In the genomic region with DNA sequence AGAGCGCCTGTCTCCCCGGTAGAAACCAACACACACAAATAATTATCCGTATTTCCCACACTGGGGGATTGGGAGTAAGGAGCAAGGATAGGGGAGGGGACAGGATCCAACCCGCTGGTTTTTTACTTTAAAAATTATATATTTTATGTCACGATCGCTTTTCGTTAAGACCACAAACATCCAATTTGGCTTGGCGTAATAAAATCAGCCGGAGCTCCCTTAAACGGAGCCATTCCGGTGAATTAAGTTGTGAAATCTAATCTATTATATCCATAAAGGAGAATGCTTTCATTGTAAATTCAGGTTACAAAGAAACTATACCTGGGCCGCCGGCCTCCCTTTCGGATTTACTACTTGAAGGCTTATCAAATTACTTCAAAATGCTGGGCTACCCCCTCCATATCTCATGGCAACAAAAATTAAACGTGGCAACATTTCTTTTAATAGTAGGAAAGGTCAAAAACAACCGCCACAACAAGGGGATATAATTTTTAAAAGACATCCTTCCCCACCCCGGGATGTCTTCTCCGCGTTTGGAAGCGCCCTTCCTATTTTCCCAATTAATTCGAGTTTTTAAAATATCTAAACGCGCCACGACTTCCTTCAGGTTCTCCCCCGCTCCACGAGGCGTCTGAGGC, we compare ENCODE assay signal across 1 cellular context.
TF ChIP-seq lines count a peak whose summit lies in the region.

No MANE protein-coding gene starts in this region.

TF ChIP-seq in IMR-90, 13 proteins besides CTCF, POLR2A, EP300 and RAD21 (continued from another document):
- TF ChIP-seq, protein P1, sequence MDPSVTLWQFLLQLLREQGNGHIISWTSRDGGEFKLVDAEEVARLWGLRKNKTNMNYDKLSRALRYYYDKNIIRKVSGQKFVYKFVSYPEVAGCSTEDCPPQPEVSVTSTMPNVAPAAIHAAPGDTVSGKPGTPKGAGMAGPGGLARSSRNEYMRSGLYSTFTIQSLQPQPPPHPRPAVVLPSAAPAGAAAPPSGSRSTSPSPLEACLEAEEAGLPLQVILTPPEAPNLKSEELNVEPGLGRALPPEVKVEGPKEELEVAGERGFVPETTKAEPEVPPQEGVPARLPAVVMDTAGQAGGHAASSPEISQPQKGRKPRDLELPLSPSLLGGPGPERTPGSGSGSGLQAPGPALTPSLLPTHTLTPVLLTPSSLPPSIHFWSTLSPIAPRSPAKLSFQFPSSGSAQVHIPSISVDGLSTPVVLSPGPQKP (IDR thresholded peaks at IDR 0.05; ENCODE audit: borderline replicate concordance, low read depth, low read length), result no peak
- no peak for TF ChIP-seq BHLHE40 (IDR thresholded peaks at IDR 0.05; ENCODE audit: low read depth, low read length)
- no peak for TF ChIP-seq SMC3 (IDR thresholded peaks at IDR 0.05; ENCODE audit: low read depth, low read length)
- no peak for TF ChIP-seq MAZ (IDR thresholded peaks at IDR 0.05; ENCODE audit: borderline replicate concordance, low read depth, low read length)
- TF ChIP-seq, protein P2, sequence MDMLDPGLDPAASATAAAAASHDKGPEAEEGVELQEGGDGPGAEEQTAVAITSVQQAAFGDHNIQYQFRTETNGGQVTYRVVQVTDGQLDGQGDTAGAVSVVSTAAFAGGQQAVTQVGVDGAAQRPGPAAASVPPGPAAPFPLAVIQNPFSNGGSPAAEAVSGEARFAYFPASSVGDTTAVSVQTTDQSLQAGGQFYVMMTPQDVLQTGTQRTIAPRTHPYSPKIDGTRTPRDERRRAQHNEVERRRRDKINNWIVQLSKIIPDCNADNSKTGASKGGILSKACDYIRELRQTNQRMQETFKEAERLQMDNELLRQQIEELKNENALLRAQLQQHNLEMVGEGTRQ (IDR thresholded peaks at IDR 0.05; ENCODE audit: low read depth, low read length), result no peak
- no peak for TF ChIP-seq NFE2L2 (IDR thresholded peaks at IDR 0.05; ENCODE audit: low read depth, low read length)
- TF ChIP-seq CEBPB (IDR thresholded peaks at IDR 0.05; ENCODE audit: low read depth, low read length), result no peak
- TF ChIP-seq MXI1 (IDR thresholded peaks at IDR 0.05; ENCODE audit: borderline replicate concordance, low read depth, low read length), result no peak
TF ChIP-seq in IMR-90: peak in this region for 0.
